ENCODE assay signal across 8 cellular contexts in the genomic region with DNA sequence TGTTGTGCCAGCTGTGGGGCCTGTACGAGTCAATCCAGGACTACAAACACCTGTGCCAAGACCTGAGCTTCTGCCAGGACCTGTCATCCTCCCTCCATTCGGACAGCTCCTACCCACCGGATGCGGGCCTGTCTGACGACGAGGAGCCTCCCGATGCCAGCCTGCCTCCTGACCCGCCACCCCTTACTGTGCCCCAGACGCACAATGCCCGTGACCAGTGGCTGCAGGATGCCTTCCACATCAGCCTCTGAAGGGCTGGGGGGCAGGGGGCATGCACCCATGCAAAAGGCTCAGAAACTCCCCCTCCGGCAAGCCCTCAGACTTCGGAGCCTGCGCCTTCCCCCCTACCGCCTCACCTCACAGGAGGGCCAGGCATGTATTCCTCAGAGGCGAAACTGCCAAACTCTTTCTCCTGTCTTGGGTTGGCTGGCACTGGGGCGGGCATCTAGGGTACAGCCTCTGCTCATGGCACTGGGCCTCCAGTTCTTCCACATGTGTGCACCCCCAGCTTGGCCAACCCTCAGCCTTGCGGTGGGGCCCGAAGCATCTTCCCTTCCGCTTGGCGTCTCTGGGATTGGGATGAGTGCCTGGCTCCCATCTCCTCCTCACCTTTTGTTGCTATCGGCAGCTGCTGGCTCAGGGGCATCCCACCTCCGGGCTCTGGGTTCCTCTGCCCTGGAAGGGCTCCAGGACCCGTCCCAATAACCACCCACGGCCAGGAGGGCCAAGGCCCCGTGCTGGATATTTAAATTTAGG. TPM values are rescaled to one million over a fixed set of nuclear protein-coding genes. Genes with fewer than 3 reads are reported as not detected.
A peak's percentile ranks its signal among the peaks of the same experiment; 100 is the strongest.
DNase-seq lines count a peak whose midpoint lies in the region; ATAC-seq and TF ChIP-seq lines count a peak whose summit lies in the region.

No MANE protein-coding gene starts in this region.

- H3K27ac ChIP-seq in SK-N-MC (peak overlapping the region; percentile 50; the same call in 1 of the 2 replicates), fibroblast of lung (ENCODE audit: insufficient read depth, low read length) (peak overlapping the region; percentile 47)

- H3K79me2 ChIP-seq in fibroblast of lung (ENCODE audit: control insufficient read depth, insufficient read depth, low read length) = peaks cover 42% of the 10 kb centered on the region

- peak; percentile 11 for TF ChIP-seq CTCF in GM10266 (IDR thresholded peaks at IDR 0.05; ENCODE audit: control insufficient read depth, insufficient read depth, low read depth, missing control alignments)
- TF ChIP-seq CTCF in fibroblast of lung (conservative IDR thresholded peaks at IDR 0.05 in 1 of 2, IDR thresholded peaks at IDR 0.05 in 1 of 2; ENCODE audit: low read depth in 1 of 2, low read length in 2 of 2) = no peak
- TF ChIP-seq CTCF in retinal pigment epithelial cell (conservative IDR thresholded peaks at IDR 0.05; ENCODE audit: low read depth, low read length) = no peak
- no peak for TF ChIP-seq CTCF in omental fat pad (IDR thresholded peaks at IDR 0.05)

- no peaks in the 10 kb centered on the region for H3K27me3 ChIP-seq in fibroblast of lung (ENCODE audit: control insufficient read depth, insufficient read depth, low read length)

- no peak for ATAC-seq in HG02970 (IDR thresholded peaks at IDR 0.05; ENCODE audit: low FRiP score, unreplicated experiment)
- no peak for ATAC-seq in omental fat pad (ENCODE audit: low FRiP score)
- no peak for ATAC-seq in HG03432 (IDR thresholded peaks at IDR 0.05; ENCODE audit: unreplicated experiment)

- peaks cover 3% of the 10 kb centered on the region; the same call in 1 of the 2 replicates for H3K36me3 ChIP-seq in SK-N-MC (ENCODE audit: insufficient read depth, low read length)
- H3K36me3 ChIP-seq in fibroblast of lung (ENCODE audit: control insufficient read depth, insufficient read depth, low read length) = peaks cover 4% of the 10 kb centered on the region

- no peak overlapping the region for H2AFZ ChIP-seq in fibroblast of lung (ENCODE audit: low read length)

- DNase-seq in GM10266 (ENCODE audit: extremely low spot score) (no peak), SK-N-MC (ENCODE audit: low read depth, low spot score) (no peak), fibroblast of lung (ENCODE audit: low read depth in 2 of 2) (no peak), retinal pigment epithelial cell (ENCODE audit: low read depth) (no peak), kidney tubule cell (ENCODE audit: low spot score) (no peak), omental fat pad (ENCODE audit: low spot score) (no peak)

- no peaks in the 10 kb centered on the region for H4K20me1 ChIP-seq in fibroblast of lung (ENCODE audit: control insufficient read depth, extremely low read depth, insufficient read depth, low read length)

- peak overlapping the region; percentile 78 for H3K9ac ChIP-seq in SK-N-MC (ENCODE audit: insufficient read length)
- no peak overlapping the region for H3K9ac ChIP-seq in fibroblast of lung (ENCODE audit: insufficient read depth, low read length)

- H3K4me2 ChIP-seq in fibroblast of lung (ENCODE audit: extremely low read depth, insufficient read depth, low read length) = peak overlapping the region; percentile 89

- H3K4me1 ChIP-seq in fibroblast of lung (ENCODE audit: control insufficient read depth, extremely low read depth, insufficient read depth, low read length) = peaks cover 51% of the 10 kb centered on the region

- H3K4me3 ChIP-seq in SK-N-MC (peak overlapping the region; percentile 98), fibroblast of lung (replicated peaks in 1 of 4; ENCODE audit: control extremely low read depth in 1 of 4, insufficient read depth in 1 of 4, low read depth in 3 of 4, low read length in 4 of 4) (peak overlapping the region; percentile 61 to 89 (median 73)), retinal pigment epithelial cell (ENCODE audit: low read length) (peak overlapping the region; percentile 94)

- H3K9me3 ChIP-seq in SK-N-MC (ENCODE audit: low read depth, low read length) (no peaks in the 10 kb centered on the region), fibroblast of lung (ENCODE audit: control insufficient read depth, insufficient read depth, low read depth, low read length) (no peaks in the 10 kb centered on the region)

RNA-seq across cellular contexts. Expression of a gene that starts 1.2 kb away (rescaled TPM):
- 17.5 and 23.4 TPM in 2 replicates for total RNA-seq in fibroblast of lung
- 18.2 and 18.3 TPM in 2 replicates for polyA plus RNA-seq in fibroblast of lung
- polyA plus RNA-seq in fibroblast of lung (2012) = 30.6 and 41.2 TPM in 2 replicates
- 43.9 and 64.2 TPM in 2 replicates for polyA minus RNA-seq in fibroblast of lung (ENCODE audit: low replicate concordance)
- 10 to 100 TPM; 29.1 to 37.4 (median 33.1) TPM for total RNA-seq in omental fat pad

RNA-seq across cellular contexts. Expression of a gene that starts 2.3 kb away (rescaled TPM):
- total RNA-seq in fibroblast of lung (46.5 and 53.5 TPM in 2 replicates), omental fat pad (100 to 1,000 TPM in 1 of 4 donors, 10 to 100 TPM in 3; 21.2 to 125 (median 65.6) TPM)
- 12.4 and 12.8 TPM in 2 replicates for polyA plus RNA-seq in fibroblast of lung
- polyA plus RNA-seq in fibroblast of lung (2012) = 33.0 and 39.0 TPM in 2 replicates
- polyA minus RNA-seq in fibroblast of lung (ENCODE audit: low replicate concordance) = 23.5 and 35.6 TPM in 2 replicates

RNA-seq across cellular contexts. Expression of a gene that starts 3.3 kb away (rescaled TPM):
- 25.8 and 30.8 TPM in 2 replicates for total RNA-seq in fibroblast of lung
- 20.8 and 32.0 TPM in 2 replicates for polyA plus RNA-seq in fibroblast of lung
- polyA plus RNA-seq in fibroblast of lung (2012) = 57.6 and 89.2 TPM in 2 replicates
- polyA minus RNA-seq in fibroblast of lung (ENCODE audit: low replicate concordance) = 12.7 and 15.2 TPM in 2 replicates
- total RNA-seq in omental fat pad = 10 to 100 TPM; 41.1 to 56.1 (median 50.1) TPM

RNA-seq across cellular contexts. Expression of a gene that starts 15.4 kb away (rescaled TPM):
- 37.3 and 39.0 TPM in 2 replicates for total RNA-seq in fibroblast of lung
- polyA plus RNA-seq in fibroblast of lung = 40.4 and 47.2 TPM in 2 replicates
- 65.8 and 68.7 TPM in 2 replicates for polyA plus RNA-seq in fibroblast of lung (2012)
- polyA minus RNA-seq in fibroblast of lung (ENCODE audit: low replicate concordance) = 54.6 and 262 TPM in 2 replicates
- total RNA-seq in omental fat pad = 10 to 100 TPM; 67.3 to 84.8 (median 76.5) TPM

RNA-seq across cellular contexts. Expression of a gene that starts 22.0 kb away (rescaled TPM):
- total RNA-seq in fibroblast of lung (under 0.01 TPM in 1 of 2 replicates, not detected in the other), omental fat pad (1 to 10 TPM in 3 of 4 donors, not detected in 1; 1.1 to 1.7 (median 1.5) TPM)
- not detected in 2 replicates for polyA plus RNA-seq in fibroblast of lung
- 0.10 TPM in 1 of 2 replicates, not detected in the other for polyA plus RNA-seq in fibroblast of lung (2012)
- not detected in 2 replicates for polyA minus RNA-seq in fibroblast of lung (ENCODE audit: low replicate concordance)
